29 cellular contexts compared by ENCODE assay signal in the genomic region with DNA sequence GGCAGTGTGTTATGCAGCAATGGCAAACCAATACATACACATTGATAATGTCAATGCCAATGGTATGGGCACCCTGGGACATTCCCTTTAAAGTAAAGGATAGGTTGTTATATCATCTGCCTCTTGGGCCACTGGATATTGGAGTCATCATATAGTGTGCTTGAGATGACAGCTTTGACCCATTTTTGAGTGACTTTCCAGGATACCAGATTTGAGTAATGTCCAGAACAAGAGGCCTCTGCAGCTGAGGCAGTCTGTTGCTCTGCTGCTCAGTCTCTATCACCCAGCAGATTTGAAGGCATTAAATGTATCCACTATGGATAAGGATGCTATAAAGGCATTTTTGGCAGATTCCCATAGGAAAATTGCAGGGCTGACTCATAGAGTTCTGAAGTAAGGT.
"Had no signal": no experiment of that assay in that cellular context is flagged by ENCODE, and none has a peak within 500 bp of the region (broad histone marks: within the 10 kb centered on the region; RNA-seq: fewer than 3 reads in every experiment).

No MANE protein-coding gene starts in this region.

- H3K4me1 ChIP-seq: colonic mucosa, esophagus muscularis mucosa, esophagus squamous epithelium, foreskin keratinocyte, gastrocnemius medialis, gastroesophageal sphincter, heart left ventricle, heart right ventricle had no signal

- H3K4me3 Mint-ChIP-seq: dendritic cell treated with granulocyte-macrophage colony-stimulating factor and Interleukin-4, amounts not matched to agents 40 ng/mL and 50 ng/mL, for 4 days; effector memory CD8-positive, alpha-beta T cell; endodermal cell had no signal

- H3K27ac ChIP-seq: colonic mucosa, coronary artery, dorsolateral prefrontal cortex, epithelial cell of prostate, esophagus muscularis mucosa, esophagus squamous epithelium, foreskin keratinocyte, gastrocnemius medialis, gastroesophageal sphincter, heart left ventricle, heart right ventricle had no signal

- H3K27me3 ChIP-seq: colonic mucosa, dorsolateral prefrontal cortex, esophagus muscularis mucosa, esophagus squamous epithelium, foreskin keratinocyte, gastrocnemius medialis, gastroesophageal sphincter, heart left ventricle, heart right ventricle had no signal

- FAIRE-seq: colon, endometrium, endothelial cell of umbilical vein, frontal cortex had no signal

- DNase-seq: colonic mucosa; cortex of kidney; dermis blood vessel endothelial cell; effector CD4-positive, alpha-beta T cell; effector CD8-positive, alpha-beta T cell; effector memory CD4-positive, alpha-beta T cell; effector memory CD8-positive, alpha-beta T cell; endodermal cell; erythroblast; esophagus squamous epithelium; foreskin fibroblast; foreskin keratinocyte; foreskin melanocyte; gastrocnemius medialis; glutamatergic neuron; head of caudate nucleus; heart left ventricle; heart right ventricle had no signal

- H3K9me3 Mint-ChIP-seq: endodermal cell had no signal

- ATAC-seq: effector memory CD8-positive, alpha-beta T cell; esophagus mucosa; foreskin keratinocyte; gastrocnemius medialis; gastroesophageal sphincter; heart left ventricle; heart right ventricle had no signal

- H3K27ac Mint-ChIP-seq: dendritic cell treated with granulocyte-macrophage colony-stimulating factor and Interleukin-4, amounts not matched to agents 40 ng/mL and 50 ng/mL, for 4 days; effector memory CD8-positive, alpha-beta T cell; endodermal cell had no signal

- H3K4me3 ChIP-seq: colonic mucosa, coronary artery, dorsolateral prefrontal cortex, esophagus muscularis mucosa, esophagus squamous epithelium, gastrocnemius medialis, gastroesophageal sphincter, heart left ventricle, heart right ventricle had no signal

- H3K9me3 ChIP-seq: colonic mucosa, esophagus muscularis mucosa, esophagus squamous epithelium, gastrocnemius medialis, gastroesophageal sphincter, heart left ventricle, heart right ventricle had no signal

- H3K27me3 Mint-ChIP-seq: dendritic cell treated with granulocyte-macrophage colony-stimulating factor and Interleukin-4, amounts not matched to agents 40 ng/mL and 50 ng/mL, for 4 days; effector memory CD8-positive, alpha-beta T cell had no signal
